ENCODE assay signal across 9 cellular contexts in the genomic region with DNA sequence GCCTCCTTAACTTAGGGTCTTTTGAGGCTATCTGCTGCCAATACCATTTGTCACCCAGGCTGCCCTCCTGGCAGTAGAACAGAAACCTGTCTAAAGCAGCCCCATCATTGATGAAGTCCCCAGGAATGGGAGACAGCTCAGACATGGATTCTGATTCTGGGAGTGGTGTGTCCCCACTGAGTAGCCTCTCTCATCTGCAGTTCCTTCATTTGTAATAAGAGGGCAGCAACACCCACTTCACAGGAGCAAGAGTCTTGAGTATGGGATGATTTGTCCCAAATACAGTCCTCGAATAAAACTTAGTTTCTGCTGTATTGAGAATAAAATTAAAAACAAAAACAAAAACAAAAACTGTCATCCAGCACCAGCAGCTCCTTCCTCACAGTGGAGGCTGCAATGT.
DNase-seq lines count a peak whose midpoint lies in the region; ATAC-seq and TF ChIP-seq lines count a peak whose summit lies in the region.
"Had no signal": no experiment of that assay in that cellular context is flagged by ENCODE, and none has a peak within 500 bp of the region (broad histone marks: within the 10 kb centered on the region; RNA-seq: fewer than 3 reads in every experiment).

No MANE protein-coding gene starts in this region.

- H3K9me3 ChIP-seq in thoracic aorta = no peaks in the 10 kb centered on the region

- peaks cover 0 to 8% (median 0%) of the 10 kb centered on the region in 3 donors for H3K27me3 Mint-ChIP-seq in immature natural killer cell (ENCODE audit: low read depth in 3 of 3)
- H3K27me3 Mint-ChIP-seq: CD4-positive, CD25-positive, alpha-beta regulatory T cell had no signal

- no peaks in the 10 kb centered on the region for H3K36me3 ChIP-seq in thoracic aorta

- ATAC-seq in foreskin keratinocyte (peak; percentile 60), thoracic aorta (ENCODE audit: insufficient number of reproducible peaks, low FRiP score, low read depth) (no peak), HG03097 (IDR thresholded peaks at IDR 0.05; ENCODE audit: low FRiP score, unreplicated experiment) (no peak)

- H3K27ac ChIP-seq in foreskin keratinocyte (no peak overlapping the region), thoracic aorta (no peak overlapping the region)

- DNase-seq in SHP77 (lab: John Stamatoyannopoulos, UW) (peak; percentile 13 to 18), SHP77 treated with DMSO at 0.1 percent for 48 hours (lab: John Stamatoyannopoulos, UW) (no peak), NCI-H446 (lab: John Stamatoyannopoulos, UW) (peak; percentile 9 to 63), foreskin keratinocyte (peak in 1 of 2 donors; percentile 11), thoracic aorta (ENCODE audit: low spot score) (no peak), SKM-1 treated with dmso at 0.1 percent for 144 hours (lab: John Stamatoyannopoulos, UW; ENCODE audit: unreplicated experiment) (no peak), immature natural killer cell (no peak)
- DNase-seq: CD4-positive, CD25-positive, alpha-beta regulatory T cell had no signal

- no peak overlapping the region for H3K27ac Mint-ChIP-seq in immature natural killer cell
- H3K27ac Mint-ChIP-seq: CD4-positive, CD25-positive, alpha-beta regulatory T cell had no signal

- no peak overlapping the region for H3K4me3 ChIP-seq in thoracic aorta

- TF ChIP-seq CTCF in foreskin keratinocyte (conservative IDR thresholded peaks at IDR 0.05) = peak; percentile 43
- peak; percentile 17 for TF ChIP-seq CTCF in thoracic aorta (IDR thresholded peaks at IDR 0.05)

- no peaks in the 10 kb centered on the region for H3K36me3 Mint-ChIP-seq in immature natural killer cell
- H3K36me3 Mint-ChIP-seq: CD4-positive, CD25-positive, alpha-beta regulatory T cell had no signal

- H3K9me3 Mint-ChIP-seq in immature natural killer cell = peaks cover 0 to 17% (median 2%) of the 10 kb centered on the region in 6 donors

- H3K4me1 Mint-ChIP-seq in immature natural killer cell = no peaks in the 10 kb centered on the region

- H3K4me3 Mint-ChIP-seq in immature natural killer cell = no peak overlapping the region
- H3K4me3 Mint-ChIP-seq: CD4-positive, CD25-positive, alpha-beta regulatory T cell had no signal

- H3K27me3 ChIP-seq in foreskin keratinocyte (no peaks in the 10 kb centered on the region), thoracic aorta (replicated peaks; ENCODE audit: insufficient read depth) (no peaks in the 10 kb centered on the region)

- H3K4me1 ChIP-seq in foreskin keratinocyte = no peaks in the 10 kb centered on the region
- H3K4me1 ChIP-seq in thoracic aorta (ENCODE audit: control insufficient read depth in 1 of 2, low read depth in 2 of 2) = no peaks in the 10 kb centered on the region

Comparison
In these comparisons a context has a peak if more than half of its experiments do, and no peak if none do; other contexts are left out.
1. DNase-seq: peak in SHP77 (2 of 2) and NCI-H446 (2 of 2); none in SHP77 treated with DMSO at 0.1 percent for 48 hours (single experiment), thoracic aorta (single experiment), SKM-1 treated with dmso at 0.1 percent for 144 hours (single experiment) and immature natural killer cell (0 of 3).